Comparison of ENCODE assay signal across 1 cellular context in the genomic region with DNA sequence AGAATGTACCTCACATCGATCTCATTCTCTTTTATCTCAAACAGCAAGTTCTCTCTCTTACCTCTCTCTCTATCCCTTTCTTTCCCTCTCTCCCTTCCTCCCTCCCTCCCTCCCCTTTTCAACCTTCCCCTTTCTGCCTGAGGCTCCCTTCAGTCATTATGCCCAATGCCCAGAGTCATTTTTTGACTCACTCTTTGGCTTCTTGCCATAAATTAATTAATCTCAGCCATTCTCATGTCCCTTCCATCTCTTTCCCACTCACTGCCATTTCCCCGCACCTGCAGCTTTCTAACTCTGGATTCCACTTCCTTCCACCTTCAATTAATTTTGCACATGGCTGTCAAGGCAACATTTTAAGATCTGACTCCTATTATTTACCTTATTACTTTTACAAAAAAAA.
TF ChIP-seq lines count a peak whose summit lies in the region.

No MANE protein-coding gene starts in this region.

TF ChIP-seq in HepG2, 621 proteins besides CTCF, POLR2A, EP300 and RAD21 (continued from another document):
- TF ChIP-seq, protein P1, sequence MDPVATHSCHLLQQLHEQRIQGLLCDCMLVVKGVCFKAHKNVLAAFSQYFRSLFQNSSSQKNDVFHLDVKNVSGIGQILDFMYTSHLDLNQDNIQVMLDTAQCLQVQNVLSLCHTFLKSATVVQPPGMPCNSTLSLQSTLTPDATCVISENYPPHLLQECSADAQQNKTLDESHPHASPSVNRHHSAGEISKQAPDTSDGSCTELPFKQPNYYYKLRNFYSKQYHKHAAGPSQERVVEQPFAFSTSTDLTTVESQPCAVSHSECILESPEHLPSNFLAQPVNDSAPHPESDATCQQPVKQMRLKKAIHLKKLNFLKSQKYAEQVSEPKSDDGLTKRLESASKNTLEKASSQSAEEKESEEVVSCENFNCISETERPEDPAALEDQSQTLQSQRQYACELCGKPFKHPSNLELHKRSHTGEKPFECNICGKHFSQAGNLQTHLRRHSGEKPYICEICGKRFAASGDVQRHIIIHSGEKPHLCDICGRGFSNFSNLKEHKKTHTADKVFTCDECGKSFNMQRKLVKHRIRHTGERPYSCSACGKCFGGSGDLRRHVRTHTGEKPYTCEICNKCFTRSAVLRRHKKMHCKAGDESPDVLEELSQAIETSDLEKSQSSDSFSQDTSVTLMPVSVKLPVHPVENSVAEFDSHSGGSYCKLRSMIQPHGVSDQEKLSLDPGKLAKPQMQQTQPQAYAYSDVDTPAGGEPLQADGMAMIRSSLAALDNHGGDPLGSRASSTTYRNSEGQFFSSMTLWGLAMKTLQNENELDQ (CRISPR knock-in tag; IDR thresholded peaks at IDR 0.05; ENCODE audit: borderline replicate concordance) = no peak
